In genomic region chr5:112084149-112084548, GRCh38 we compare ENCODE assay signal across 18 cellular contexts.
"Had no signal": no experiment of that assay in that cellular context is flagged by ENCODE, and none has a peak within 500 bp of the region (broad histone marks: within the 10 kb centered on the region; RNA-seq: fewer than 3 reads in every experiment).

No MANE protein-coding gene starts in this region.

- H3K79me2 ChIP-seq: parathyroid adenoma had no signal

- H3K4me3 Mint-ChIP-seq: activated CD8-positive, alpha-beta memory T cell treated with anti-CD3 and anti-CD28 coated beads, Interleukin-2, amount 10 ng/mL, durations not matched to agents 7 days and 5 days; activated naive CD8-positive, alpha-beta T cell; activated T-cell treated with anti-CD3 and anti-CD28 coated beads, Interleukin-2, amount 50 U/mL, for 24 hours; mesothelial cell of epicardium; stimulated activated naive CD8-positive, alpha-beta T cell treated with anti-CD3 and anti-CD28 coated beads, Interleukin-15, Interleukin-2, amounts not matched to agents 100 ng/mL and 50 ng/mL, for 24 hours had no signal

- H3K27ac Mint-ChIP-seq: activated CD8-positive, alpha-beta memory T cell treated with anti-CD3 and anti-CD28 coated beads, Interleukin-2, amount 10 ng/mL, durations not matched to agents 7 days and 5 days; activated naive CD8-positive, alpha-beta T cell; activated T-cell treated with anti-CD3 and anti-CD28 coated beads, Interleukin-2, amount 50 U/mL, for 24 hours; mesothelial cell of epicardium; stimulated activated naive CD8-positive, alpha-beta T cell treated with anti-CD3 and anti-CD28 coated beads, Interleukin-15, Interleukin-2, amounts not matched to agents 100 ng/mL and 50 ng/mL, for 24 hours had no signal

- H3K36me3 ChIP-seq: breast epithelium, esophagus muscularis mucosa, upper lobe of right lung had no signal

- H3K27me3 ChIP-seq: breast epithelium, esophagus muscularis mucosa, testis, upper lobe of right lung had no signal

- H3K4me1 ChIP-seq: breast epithelium, esophagus muscularis mucosa, parathyroid adenoma, testis, upper lobe of right lung had no signal

- H3K27ac ChIP-seq: breast epithelium, esophagus muscularis mucosa, parathyroid adenoma, testis, upper lobe of right lung had no signal

- H3K4me1 Mint-ChIP-seq: activated CD8-positive, alpha-beta memory T cell treated with anti-CD3 and anti-CD28 coated beads, Interleukin-2, amount 10 ng/mL, durations not matched to agents 7 days and 5 days had no signal

- H3K9me3 ChIP-seq: breast epithelium, esophagus muscularis mucosa, testis, upper lobe of right lung had no signal

- H3K9ac ChIP-seq: parathyroid adenoma had no signal

- ATAC-seq: activated CD4-positive, CD25-positive, alpha-beta regulatory T cell treated with anti-CD3 and anti-CD28 coated beads, Interleukin-2, amount 50 U/mL, for 24 hours; activated CD8-positive, alpha-beta memory T cell treated with anti-CD3 and anti-CD28 coated beads, Interleukin-2, amount 10 ng/mL, durations not matched to agents 7 days and 5 days; upper lobe of right lung had no signal

- H3K36me3 Mint-ChIP-seq: activated CD8-positive, alpha-beta memory T cell treated with anti-CD3 and anti-CD28 coated beads, Interleukin-2, amount 10 ng/mL, durations not matched to agents 7 days and 5 days; activated naive CD8-positive, alpha-beta T cell; mesothelial cell of epicardium had no signal

- H3K9me3 Mint-ChIP-seq: activated T-cell treated with anti-CD3 and anti-CD28 coated beads, Interleukin-2, amount 50 U/mL, for 24 hours; mesothelial cell of epicardium; stimulated activated naive CD8-positive, alpha-beta T cell treated with anti-CD3 and anti-CD28 coated beads, Interleukin-15, Interleukin-2, amounts not matched to agents 100 ng/mL and 50 ng/mL, for 24 hours had no signal

- DNase-seq: activated CD8-positive, alpha-beta memory T cell treated with anti-CD3 and anti-CD28 coated beads, Interleukin-2, amount 10 ng/mL, durations not matched to agents 7 days and 5 days; activated effector memory CD4-positive, alpha-beta T cell treated with anti-CD3 and anti-CD28 coated beads, Interleukin-2, amount 50 U/mL, for 16 hours; activated T-cell treated with anti-CD3 and anti-CD28 coated beads, Interleukin-2, amount 50 U/mL, for 24 hours; aorta; hippocampal formation; kidney glomerular epithelial cell; stimulated activated CD4-positive, alpha-beta T cell treated with anti-CD3 and anti-CD28 coated beads, Interleukin-15, amount 100 ng/mL, for 24 hours; stimulated activated CD4-positive, alpha-beta T cell treated with anti-CD3 and anti-CD28 coated beads, Interleukin-4, amount 100 ng/mL, for 24 hours; T-helper 2 cell; testis; upper lobe of right lung had no signal

- H3K27me3 Mint-ChIP-seq: activated CD8-positive, alpha-beta memory T cell treated with anti-CD3 and anti-CD28 coated beads, Interleukin-2, amount 10 ng/mL, durations not matched to agents 7 days and 5 days had no signal

- H3K4me3 ChIP-seq: breast epithelium, esophagus muscularis mucosa, testis, upper lobe of right lung had no signal

- H2AFZ ChIP-seq: parathyroid adenoma had no signal
